ENCODE assay signal across 22 cellular contexts in the genomic region with DNA sequence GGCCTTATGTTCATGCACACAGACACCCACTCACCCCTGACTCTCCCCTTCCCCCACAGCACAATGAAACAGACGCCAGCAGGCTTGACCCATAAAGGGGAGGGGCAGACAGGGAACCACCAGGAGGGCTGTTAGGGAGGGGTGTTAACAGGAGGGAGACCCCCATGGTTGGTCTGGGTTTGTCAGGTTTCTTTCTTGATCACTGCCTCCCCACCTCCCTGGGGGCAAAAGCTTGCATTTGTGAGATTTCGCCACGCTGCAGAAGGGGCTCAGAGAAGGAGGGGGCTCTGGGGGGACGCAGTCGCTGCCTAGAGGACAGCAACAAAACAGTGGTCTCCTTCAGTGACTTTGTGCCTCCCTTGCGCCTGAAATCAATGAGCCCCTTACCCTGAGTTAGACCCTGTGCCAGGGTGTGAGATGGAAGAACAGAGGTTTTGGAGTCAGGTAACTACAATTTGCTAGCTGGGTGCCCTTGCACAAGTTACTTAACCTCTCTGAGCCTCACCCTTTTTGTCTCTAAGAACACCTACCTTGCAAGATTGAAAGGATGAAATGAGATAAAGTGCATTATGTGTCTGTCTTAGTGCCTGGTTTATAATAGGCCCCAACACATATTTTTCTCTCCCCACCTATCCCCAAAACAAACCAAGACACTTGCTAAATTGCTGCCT. TPM values are rescaled to one million over a fixed set of nuclear protein-coding genes. Genes with fewer than 3 reads are reported as not detected.
DNase-seq lines count a peak whose midpoint lies in the region; ATAC-seq, FAIRE-seq and TF ChIP-seq lines count a peak whose summit lies in the region.
"Had no signal": no experiment of that assay in that cellular context is flagged by ENCODE, and none has a peak within 500 bp of the region (broad histone marks: within the 10 kb centered on the region; RNA-seq: fewer than 3 reads in every experiment).

No MANE protein-coding gene starts in this region.

- CTCF ChIA-PET in Caco-2 (lab: Charles Lee) (interaction anchor here (0.6 kb wide), 1 partner anchor 155 kb away, joined by 5 read pairs; no protein-coding TSS in a partner anchor), WTC11 (lab: Charles Lee) (interaction anchor here (1.4 to 5.0 kb wide), 3 partner anchors 10 to 177 kb away, joined by 3 to 39 read pairs (median 11); a partner anchor contains a TSS)

- H3K4me3 Mint-ChIP-seq in Caco-2 (ENCODE audit: unreplicated experiment) (no peak overlapping the region), WTC11 (peak overlapping the region; percentile 52), nephron progenitor cell (peak overlapping the region; percentile 76)

- no peaks in the 10 kb centered on the region for H3K9me3 ChIP-seq in Caco-2
- H3K9me3 ChIP-seq in pancreas, result no peaks in the 10 kb centered on the region
- H3K9me3 ChIP-seq: esophagus squamous epithelium, heart left ventricle had no signal

- H3K36me3 Mint-ChIP-seq in Caco-2 (ENCODE audit: insufficient read depth, unreplicated experiment) (no peaks in the 10 kb centered on the region), WTC11 (no peaks in the 10 kb centered on the region), nephron progenitor cell (ENCODE audit: low read depth) (no peaks in the 10 kb centered on the region)

- no peak for TF ChIP-seq CTCF in Caco-2 (IDR thresholded peaks at IDR 0.05; ENCODE audit: insufficient read depth in 1 of 2, low read depth in 1 of 2, low read length in 1 of 2, severe bottlenecking in 1 of 2, unreplicated experiment in 1 of 2)
- TF ChIP-seq CTCF in WTC11 (IDR thresholded peaks at IDR 0.05), result no peak
- TF ChIP-seq CTCF in nephron progenitor cell (IDR thresholded peaks at IDR 0.05), result no peak
- no peak for TF ChIP-seq CTCF in pancreas (IDR thresholded peaks at IDR 0.05)

- WGBS in pancreas, 2 donors, result 87% methylated on average over 6 of the region's 6 CpGs

- H3K9me3 Mint-ChIP-seq in Caco-2 (ENCODE audit: unreplicated experiment) (no peaks in the 10 kb centered on the region), WTC11 (no peaks in the 10 kb centered on the region), nephron progenitor cell (no peaks in the 10 kb centered on the region)

- H3K4me1 Mint-ChIP-seq in Caco-2 (ENCODE audit: low read depth, unreplicated experiment) (peaks cover 10% of the 10 kb centered on the region), WTC11 (peaks cover 67% of the 10 kb centered on the region), nephron progenitor cell (peaks cover 60% of the 10 kb centered on the region)

- no peak for FAIRE-seq in pancreas (lab: Jason Lieb, UNC)
- FAIRE-seq: G401.6, GM12892, HTR-8/SVneo, urothelium cell line had no signal

- H3K4me3 ChIP-seq in Caco-2 (ENCODE audit: low read depth, low read length), result no peak overlapping the region
- no peak overlapping the region for H3K4me3 ChIP-seq in pancreas
- H3K4me3 ChIP-seq: esophagus squamous epithelium, heart left ventricle had no signal

- H3K36me3 ChIP-seq in Caco-2 (ENCODE audit: control insufficient read depth, insufficient read depth, low read length) (no peaks in the 10 kb centered on the region), pancreas (no peaks in the 10 kb centered on the region)
- H3K36me3 ChIP-seq: esophagus squamous epithelium, heart left ventricle had no signal

- no peaks in the 10 kb centered on the region for H3K27me3 ChIP-seq in Caco-2 (replicated peaks; ENCODE audit: control insufficient read depth, insufficient read depth, low read length)
- no peaks in the 10 kb centered on the region for H3K27me3 ChIP-seq in pancreas
- H3K27me3 ChIP-seq: esophagus squamous epithelium, heart left ventricle had no signal

- H3K4me1 ChIP-seq in Caco-2, result peaks cover 14% of the 10 kb centered on the region
- no peaks in the 10 kb centered on the region for H3K4me1 ChIP-seq in pancreas
- H3K4me1 ChIP-seq: esophagus squamous epithelium, heart left ventricle had no signal

- H3K27me3 Mint-ChIP-seq in Caco-2 (ENCODE audit: insufficient read depth, unreplicated experiment) (no peaks in the 10 kb centered on the region), WTC11 (ENCODE audit: low read depth) (no peaks in the 10 kb centered on the region), nephron progenitor cell (ENCODE audit: low read depth, poor library complexity) (peaks cover 5% of the 10 kb centered on the region)

- no peak overlapping the region for H3K27ac ChIP-seq in pancreas
- H3K27ac ChIP-seq: esophagus squamous epithelium, heart left ventricle had no signal

- POLR2A ChIA-PET in Caco-2 (lab: Charles Lee), result no interaction called here
- POLR2A ChIA-PET in WTC11 (lab: Charles Lee), result interaction anchor here (1.7 kb wide), 1 partner anchor 13 kb away, joined by 6 read pairs; a partner anchor contains a TSS

- no TSS peak for BruUV-seq in Caco-2 (replicated peaks; lab: Mats Ljungman, UMichigan)

- ATAC-seq in WTC11 (peak; percentile 2; the same call in 1 of the 2 replicates), GM21528 (IDR thresholded peaks at IDR 0.05; ENCODE audit: low FRiP score, unreplicated experiment) (no peak), pancreas (no peak)
- ATAC-seq: HCT116; heart left ventricle; stimulated activated naive CD8-positive, alpha-beta T cell treated with anti-CD3 and anti-CD28 coated beads, Interleukin-15, Interleukin-2, amounts not matched to agents 100 U/mL and 50 U/mL, for 24 hours had no signal

- intact Hi-C loops in Caco-2 (cut with micrococcal nuclease; ENCODE audit: unreplicated experiment), result no loop called here
- intact Hi-C loops in pancreas (cut with DNase I), result no loop called here

- H3K27ac Mint-ChIP-seq in Caco-2 (ENCODE audit: unreplicated experiment) (peak overlapping the region; percentile 35), WTC11 (peak overlapping the region; percentile 99), nephron progenitor cell (peak overlapping the region; percentile 98)

- DNase-seq in Caco-2 (no peak), WTC11 (ENCODE audit: low spot score) (no peak), nephron progenitor cell (no peak), pancreas (no peak)
- no peak for DNase-seq in activated CD4-positive, CD25-positive, alpha-beta regulatory T cell treated with anti-CD3 and anti-CD28 coated beads, Interleukin-2, amount 50 U/mL, for 72 hours
- DNase-seq: activated CD4-positive, CD25-positive, alpha-beta regulatory T cell; activated naive CD4-positive, alpha-beta T cell; COR-L47; dermis blood vessel endothelial cell; esophagus squamous epithelium; heart left ventricle; kidney glomerular epithelial cell; NCI-H345; stimulated activated CD4-positive, alpha-beta T cell treated with anti-CD3 and anti-CD28 coated beads, Interleukin-12 subunit alpha, Interleukin-12 subunit beta, amount 100 ng/mL, for 4 hours; stimulated activated naive CD8-positive, alpha-beta T cell treated with anti-CD3 and anti-CD28 coated beads, Interleukin-15, Interleukin-2, amounts not matched to agents 100 U/mL and 50 U/mL, for 24 hours; T-helper 1 cell had no signal

TF ChIP-seq in WTC11, 78 proteins besides CTCF, POLR2A, EP300 and RAD21:
- TF ChIP-seq, protein P1, sequence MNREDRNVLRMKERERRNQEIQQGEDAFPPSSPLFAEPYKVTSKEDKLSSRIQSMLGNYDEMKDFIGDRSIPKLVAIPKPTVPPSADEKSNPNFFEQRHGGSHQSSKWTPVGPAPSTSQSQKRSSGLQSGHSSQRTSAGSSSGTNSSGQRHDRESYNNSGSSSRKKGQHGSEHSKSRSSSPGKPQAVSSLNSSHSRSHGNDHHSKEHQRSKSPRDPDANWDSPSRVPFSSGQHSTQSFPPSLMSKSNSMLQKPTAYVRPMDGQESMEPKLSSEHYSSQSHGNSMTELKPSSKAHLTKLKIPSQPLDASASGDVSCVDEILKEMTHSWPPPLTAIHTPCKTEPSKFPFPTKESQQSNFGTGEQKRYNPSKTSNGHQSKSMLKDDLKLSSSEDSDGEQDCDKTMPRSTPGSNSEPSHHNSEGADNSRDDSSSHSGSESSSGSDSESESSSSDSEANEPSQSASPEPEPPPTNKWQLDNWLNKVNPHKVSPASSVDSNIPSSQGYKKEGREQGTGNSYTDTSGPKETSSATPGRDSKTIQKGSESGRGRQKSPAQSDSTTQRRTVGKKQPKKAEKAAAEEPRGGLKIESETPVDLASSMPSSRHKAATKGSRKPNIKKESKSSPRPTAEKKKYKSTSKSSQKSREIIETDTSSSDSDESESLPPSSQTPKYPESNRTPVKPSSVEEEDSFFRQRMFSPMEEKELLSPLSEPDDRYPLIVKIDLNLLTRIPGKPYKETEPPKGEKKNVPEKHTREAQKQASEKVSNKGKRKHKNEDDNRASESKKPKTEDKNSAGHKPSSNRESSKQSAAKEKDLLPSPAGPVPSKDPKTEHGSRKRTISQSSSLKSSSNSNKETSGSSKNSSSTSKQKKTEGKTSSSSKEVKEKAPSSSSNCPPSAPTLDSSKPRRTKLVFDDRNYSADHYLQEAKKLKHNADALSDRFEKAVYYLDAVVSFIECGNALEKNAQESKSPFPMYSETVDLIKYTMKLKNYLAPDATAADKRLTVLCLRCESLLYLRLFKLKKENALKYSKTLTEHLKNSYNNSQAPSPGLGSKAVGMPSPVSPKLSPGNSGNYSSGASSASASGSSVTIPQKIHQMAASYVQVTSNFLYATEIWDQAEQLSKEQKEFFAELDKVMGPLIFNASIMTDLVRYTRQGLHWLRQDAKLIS (CRISPR knock-in tag; IDR thresholded peaks at IDR 0.05; ENCODE audit: borderline replicate concordance), result no peak
- no peak for TF ChIP-seq SOX15 (CRISPR knock-in tag; IDR thresholded peaks at IDR 0.05)
- TF ChIP-seq NFATC4 (CRISPR knock-in tag; IDR thresholded peaks at IDR 0.05), result no peak

RNA-seq across cellular contexts. Expression of a gene that starts 9.7 kb away (rescaled TPM):
- total RNA-seq in Caco-2 (2022) (1.2 and 1.7 TPM in 2 replicates), WTC11 (2021) (46.9 to 51.8 TPM (median 50.2 TPM) in 3 replicates), pancreas (under 1 TPM; 0.22 to 0.71 (median 0.57) TPM)
- polyA plus RNA-seq in pancreas, result 1 to 10 TPM in 1 of 2 donors, under 1 TPM in 1; 0.46 to 1.1 TPM

RNA-seq across cellular contexts. Expression of a gene that starts 12.6 kb away (rescaled TPM):
- 227 and 236 TPM in 2 replicates for total RNA-seq in Caco-2 (2022)
- total RNA-seq in WTC11 (2021), result 291 to 298 TPM (median 296 TPM) in 3 replicates
- 100 to 1,000 TPM in 1 of 6 donors, 10 to 100 TPM in 5; 65.8 to 132 (median 80.5) TPM for total RNA-seq in pancreas
- 10 to 100 TPM; 47.9 to 51.8 TPM for polyA plus RNA-seq in pancreas

RNA-seq across cellular contexts. Expression of a gene that starts 28.2 kb away (rescaled TPM):
- 9.4 and 10.2 TPM in 2 replicates for total RNA-seq in Caco-2 (2022)
- total RNA-seq in WTC11 (2021), result 3.0 to 4.7 TPM (median 3.8 TPM) in 3 replicates
- 10 to 100 TPM in 2 of 6 donors, 1 to 10 TPM in 4; 6.0 to 19.9 (median 7.7) TPM for total RNA-seq in pancreas
- polyA plus RNA-seq in pancreas, result 10 to 100 TPM; 20.2 to 23.9 TPM

RNA-seq across cellular contexts. Expression of a gene that starts 36.5 kb away (rescaled TPM):
- total RNA-seq in Caco-2 (2022) (1,565 and 1,613 TPM in 2 replicates), WTC11 (2021) (1,391 to 1,553 TPM (median 1,518 TPM) in 3 replicates), pancreas (100 to 1,000 TPM; 284 to 613 (median 489) TPM)
- polyA plus RNA-seq in pancreas, result 1,000 to 10,000 TPM; 1,179 to 1,185 TPM

RNA-seq across cellular contexts. Expression of a gene that starts 54.4 kb away (rescaled TPM):
- total RNA-seq in Caco-2 (2022) (17.6 and 18.2 TPM in 2 replicates), WTC11 (2021) (12.2 to 14.2 TPM (median 12.7 TPM) in 3 replicates), pancreas (10 to 100 TPM in 1 of 6 donors, 1 to 10 TPM in 5; 6.3 to 12.1 (median 7.9) TPM)
- polyA plus RNA-seq in pancreas, result 1 to 10 TPM; 9.1 to 9.6 TPM

Comparison
In these comparisons a context has a peak if more than half of its experiments do, and no peak if none do; other contexts are left out.
1. H3K27ac Mint-ChIP-seq: peak in every context shown above with its lines; median percentile 99 in WTC11; 98 in nephron progenitor cell; 35 in Caco-2.
2. RNA of a gene that starts 9.7 kb away (total RNA-seq): 46.9 to 51.8 TPM in WTC11; 1.2 to 1.7 TPM in Caco-2 and 0.22 to 0.71 TPM in pancreas; every median in the first group is over 10 times any median in the second.